Comparison of ENCODE assay signal across 16 cellular contexts in the genomic region with DNA sequence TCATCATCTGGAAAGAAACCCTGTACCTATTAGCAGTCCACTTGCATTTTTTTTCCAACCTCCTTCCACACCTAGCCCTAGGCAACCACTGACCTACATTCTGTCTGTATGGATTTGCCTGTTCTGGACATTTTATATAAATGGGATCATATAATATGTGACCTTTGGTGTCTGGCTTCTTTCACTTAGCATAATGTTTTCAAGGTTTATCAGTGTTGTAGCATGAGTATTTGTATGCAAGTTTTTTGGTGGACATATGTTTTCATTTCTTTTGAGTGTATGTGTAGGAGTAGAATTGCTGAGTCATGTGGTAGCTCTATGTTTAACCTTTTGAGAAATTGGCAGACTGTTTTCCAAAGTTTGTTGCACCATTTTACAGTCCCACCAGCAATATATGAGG.
DNase-seq lines count a peak whose midpoint lies in the region; ATAC-seq and TF ChIP-seq lines count a peak whose summit lies in the region.
"Had no signal": no experiment of that assay in that cellular context is flagged by ENCODE, and none has a peak within 500 bp of the region (broad histone marks: within the 10 kb centered on the region; RNA-seq: fewer than 3 reads in every experiment).

No MANE protein-coding gene starts in this region.

- peak; percentile 20 for ATAC-seq in left colon
- ATAC-seq in GM19395 (IDR thresholded peaks at IDR 0.05; ENCODE audit: unreplicated experiment) = no peak
- ATAC-seq: right cardiac atrium had no signal

- H3K4me1 Mint-ChIP-seq in T-helper 2 cell treated with Interferon-gamma antibody and Interleukin-4, amounts not matched to agents 5 μg/mL and 100 μg/mL, for 36 hours (ENCODE audit: low read depth) = no peaks in the 10 kb centered on the region
- H3K4me1 Mint-ChIP-seq: activated naive CD4-positive, alpha-beta T cell treated with anti-CD3 and anti-CD28 coated beads, Interleukin-2, amount 50 U/mL, for 24 hours; memory B cell; naive B cell had no signal

- no peaks in the 10 kb centered on the region for H3K9me3 Mint-ChIP-seq in T-helper 2 cell treated with Interferon-gamma antibody and Interleukin-4, amounts not matched to agents 5 μg/mL and 100 μg/mL, for 36 hours
- H3K9me3 Mint-ChIP-seq: activated naive CD4-positive, alpha-beta T cell treated with anti-CD3 and anti-CD28 coated beads, Interleukin-2, amount 50 U/mL, for 24 hours; memory B cell; naive B cell had no signal

- H3K27me3 Mint-ChIP-seq in T-helper 2 cell treated with Interferon-gamma antibody and Interleukin-4, amounts not matched to agents 5 μg/mL and 100 μg/mL, for 36 hours (ENCODE audit: low read depth) = peaks cover 4% of the 10 kb centered on the region

- no peak for TF ChIP-seq CTCF in AG09319 (IDR thresholded peaks at IDR 0.05; ENCODE audit: low read depth, low read length)
- TF ChIP-seq CTCF in NB4 (IDR thresholded peaks at IDR 0.05; ENCODE audit: low read depth, low read length) = no peak
- TF ChIP-seq CTCF in cardiac fibroblast (IDR thresholded peaks at IDR 0.05; ENCODE audit: low read depth, low read length) = no peak

- DNase-seq in AG09319 (ENCODE audit: extremely low read depth, low read depth) = peak; percentile 2
- DNase-seq in NB4 (ENCODE audit: low read depth) = peak; percentile 15
- DNase-seq in cardiac fibroblast (ENCODE audit: low read depth in 2 of 2) = peak; percentile 42 to 65
- DNase-seq in left colon = no peak
- DNase-seq in DMS 273 treated with DMSO at 0.1 percent for 48 hours (lab: John Stamatoyannopoulos, UW) = no peak
- DNase-seq in T-helper 2 cell treated with Interferon-gamma antibody and Interleukin-4, amounts not matched to agents 5 μg/mL and 100 μg/mL, for 36 hours (ENCODE audit: low spot score) = no peak
- DNase-seq in superior temporal gyrus (ENCODE audit: extremely low spot score) = no peak
- DNase-seq: activated CD4-positive, alpha-beta T cell treated with anti-CD3 and anti-CD28 coated beads for 48 hours; effector CD4-positive, alpha-beta T cell; naive B cell; NCI-H2171 treated with DMSO at 0.1 percent for 48 hours; right cardiac atrium had no signal

- no peak for TF ChIP-seq POLR2A in NB4 (IDR thresholded peaks at IDR 0.05; ENCODE audit: extremely low read depth, insufficient read length)

- H3K27ac Mint-ChIP-seq in T-helper 2 cell treated with Interferon-gamma antibody and Interleukin-4, amounts not matched to agents 5 μg/mL and 100 μg/mL, for 36 hours = no peak overlapping the region
- H3K27ac Mint-ChIP-seq: activated naive CD4-positive, alpha-beta T cell treated with anti-CD3 and anti-CD28 coated beads, Interleukin-2, amount 50 U/mL, for 24 hours; memory B cell had no signal

- H3K4me3 ChIP-seq in NB4 (ENCODE audit: low read depth, low read length) (no peak overlapping the region), cardiac fibroblast (replicated peaks in 1 of 2; ENCODE audit: low read depth in 2 of 2, low read length in 2 of 2) (no peak overlapping the region)
- H3K4me3 ChIP-seq: ascending aorta had no signal

- no peak overlapping the region for H3K4me3 Mint-ChIP-seq in T-helper 2 cell treated with Interferon-gamma antibody and Interleukin-4, amounts not matched to agents 5 μg/mL and 100 μg/mL, for 36 hours
- H3K4me3 Mint-ChIP-seq: activated naive CD4-positive, alpha-beta T cell treated with anti-CD3 and anti-CD28 coated beads, Interleukin-2, amount 50 U/mL, for 24 hours; memory B cell; naive B cell had no signal

- intact Hi-C loops in left colon (cut with DNase I, micrococcal nuclease) = no loop called here

- H3K36me3 Mint-ChIP-seq in T-helper 2 cell treated with Interferon-gamma antibody and Interleukin-4, amounts not matched to agents 5 μg/mL and 100 μg/mL, for 36 hours (ENCODE audit: low read depth) = no peaks in the 10 kb centered on the region
- H3K36me3 Mint-ChIP-seq: activated naive CD4-positive, alpha-beta T cell treated with anti-CD3 and anti-CD28 coated beads, Interleukin-2, amount 50 U/mL, for 24 hours; memory B cell; naive B cell had no signal

Comparison
In these comparisons a context has a peak if more than half of its experiments do, and no peak if none do; other contexts are left out.
1. DNase-seq: peak in AG09319 (single experiment), NB4 (single experiment) and cardiac fibroblast (2 of 2); none in left colon (0 of 2), DMS 273 treated with DMSO at 0.1 percent for 48 hours (single experiment), T-helper 2 cell treated with Interferon-gamma antibody and Interleukin-4, amounts not matched to agents 5 μg/mL and 100 μg/mL, for 36 hours (single experiment) and superior temporal gyrus (single experiment).